12 cellular contexts compared by ENCODE assay signal in the genomic region with DNA sequence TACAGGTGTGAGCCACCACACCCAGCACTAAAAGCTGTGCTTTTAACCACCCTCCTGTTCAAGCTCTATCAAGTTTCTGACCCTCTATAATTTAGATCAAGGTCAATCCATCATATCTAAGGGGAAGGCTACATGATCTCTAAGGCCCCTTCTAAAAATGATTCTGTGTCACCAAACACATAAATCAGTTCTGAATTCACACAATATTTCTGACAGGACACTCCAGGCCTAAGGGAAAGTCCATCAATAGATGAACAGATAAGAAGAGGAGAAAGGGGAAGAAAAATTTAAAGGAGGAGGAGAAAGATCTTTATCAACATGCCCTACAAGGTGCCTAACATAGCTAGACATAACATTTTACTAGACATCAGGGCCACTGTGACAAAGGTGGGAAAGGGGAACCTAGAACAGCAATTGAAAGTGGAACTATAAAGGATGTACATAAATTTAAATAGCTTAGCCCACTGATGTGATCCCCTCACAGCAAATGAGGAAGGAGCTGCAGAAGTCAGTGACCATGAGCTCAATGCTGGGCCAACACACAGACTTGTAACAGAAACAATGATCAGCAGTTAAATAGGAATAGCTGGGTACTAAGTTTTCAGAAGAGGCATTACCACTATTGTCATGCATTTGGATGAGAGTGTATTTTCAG. TPM values are rescaled to one million over a fixed set of nuclear protein-coding genes. Genes with fewer than 3 reads are reported as not detected.
DNase-seq lines count a peak whose midpoint lies in the region; ATAC-seq and TF ChIP-seq lines count a peak whose summit lies in the region.
"Had no signal": no experiment of that assay in that cellular context is flagged by ENCODE, and none has a peak within 500 bp of the region (broad histone marks: within the 10 kb centered on the region; RNA-seq: fewer than 3 reads in every experiment).

No MANE protein-coding gene starts in this region.

- H3K9me3 ChIP-seq in OCI-LY7 (ENCODE audit: low read length) (no peaks in the 10 kb centered on the region), MM.1S (replicated peaks; ENCODE audit: insufficient read depth, low read length) (no peaks in the 10 kb centered on the region)
- H3K9me3 ChIP-seq: A549, sigmoid colon had no signal

- H4K20me1 ChIP-seq in OCI-LY7 (ENCODE audit: insufficient read depth, low read length): no peaks in the 10 kb centered on the region
- H4K20me1 ChIP-seq in MM.1S (ENCODE audit: insufficient read depth, low read length): no peaks in the 10 kb centered on the region

- no peak for TF ChIP-seq CTCF in OCI-LY7 (conservative IDR thresholded peaks at IDR 0.05; ENCODE audit: low read length)
- TF ChIP-seq CTCF in MM.1S (IDR thresholded peaks at IDR 0.05; ENCODE audit: low read length): no peak

- no peak overlapping the region for H3K9ac ChIP-seq in MM.1S (ENCODE audit: low read length)

- POLR2A ChIA-PET in OCI-LY7 (lab: Charles Lee): interaction anchor here (0.6 to 1.3 kb wide), 7 partner anchors 9 to 392 kb away, joined by 3 to 5 read pairs (median 3); no protein-coding TSS in a partner anchor

- peaks cover 2% of the 10 kb centered on the region for H3F3A ChIP-seq in MM.1S (ENCODE audit: insufficient read depth, low read length)

- H3K9me2 ChIP-seq in OCI-LY7 (ENCODE audit: insufficient read depth, low read length) (no peaks in the 10 kb centered on the region), MM.1S (replicated peaks; ENCODE audit: insufficient read depth, low read length) (no peaks in the 10 kb centered on the region)

- CTCF ChIA-PET in OCI-LY7 (lab: Charles Lee; ENCODE audit: unreplicated experiment): interaction anchor here (0.8 kb wide), 1 partner anchor 178 kb away, joined by 3 read pairs; no protein-coding TSS in a partner anchor

- H3K79me2 ChIP-seq in OCI-LY7 (ENCODE audit: insufficient read depth, low read depth, low read length) (peaks cover 5% of the 10 kb centered on the region; the same call in 1 of the 2 replicates), MM.1S (ENCODE audit: low read length) (peaks cover 17% of the 10 kb centered on the region; the same call in 1 of the 2 replicates)

- no peak overlapping the region for H2AFZ ChIP-seq in OCI-LY7 (ENCODE audit: low read length)
- no peak overlapping the region for H2AFZ ChIP-seq in MM.1S (ENCODE audit: low read length)

- H3K4me3 ChIP-seq in OCI-LY7 (ENCODE audit: low read depth, low read length, poor library complexity, severe bottlenecking) (no peak overlapping the region), MM.1S (ENCODE audit: low read length) (no peak overlapping the region)
- H3K4me3 ChIP-seq: A549, sigmoid colon had no signal

- ATAC-seq in GM19324 (IDR thresholded peaks at IDR 0.05; ENCODE audit: low FRiP score, unreplicated experiment) (peak; percentile 31), HG03095 (IDR thresholded peaks at IDR 0.05; ENCODE audit: unreplicated experiment) (peak; percentile 33)
- ATAC-seq: A549 had no signal

- H3K27ac ChIP-seq in OCI-LY7 (ENCODE audit: low read depth, low read length, poor library complexity, severe bottlenecking) (no peak overlapping the region), MM.1S (ENCODE audit: low read length) (no peak overlapping the region)
- H3K27ac ChIP-seq: A549, sigmoid colon had no signal

- H3K27me3 ChIP-seq in MM.1S (replicated peaks; ENCODE audit: insufficient read depth, low read length): no peaks in the 10 kb centered on the region
- H3K27me3 ChIP-seq: sigmoid colon had no signal

- peak; percentile 39 to 53 for DNase-seq in AML-193 (lab: John Stamatoyannopoulos, UW)
- DNase-seq in OCI-LY7 (ENCODE audit: low spot score): peak; percentile 48
- no peak for DNase-seq in MM.1S
- DNase-seq in AG08396 (ENCODE audit: low spot score): no peak
- no peak for DNase-seq in mesenteric fat pad (ENCODE audit: low spot score)
- no peak for DNase-seq in activated CD8-positive, alpha-beta memory T cell treated with anti-CD3 and anti-CD28 coated beads, Interleukin-2, amount 50 U/mL, for 48 hours
- DNase-seq: activated T-cell treated with anti-CD3 and anti-CD28 coated beads, Interleukin-2, amount 50 U/mL, for 1 hour; NCI-H526 treated with DMSO at 0.1 percent for 48 hours; sigmoid colon had no signal

- intact Hi-C loops in OCI-LY7 (cut with micrococcal nuclease; ENCODE audit: unreplicated experiment): loop anchor here (2.0 kb wide), 1 partner anchor 21 kb away; no protein-coding TSS in a partner anchor

- H3K4me1 ChIP-seq in OCI-LY7 (ENCODE audit: insufficient read depth, low read length, poor library complexity, severe bottlenecking): peaks cover 29% of the 10 kb centered on the region
- peaks cover 15% of the 10 kb centered on the region for H3K4me1 ChIP-seq in MM.1S (ENCODE audit: low read length)

- H3K4me2 ChIP-seq in OCI-LY7 (ENCODE audit: low read length): no peak overlapping the region
- no peak overlapping the region for H3K4me2 ChIP-seq in MM.1S (ENCODE audit: low read depth, low read length)
- H3K4me2 ChIP-seq: A549 had no signal

- BruUV-seq in OCI-LY7 (replicated peaks; lab: Mats Ljungman, UMichigan): no TSS peak

- H3K36me3 ChIP-seq in OCI-LY7 (ENCODE audit: insufficient read depth, low read length) (no peaks in the 10 kb centered on the region; the same call in 1 of the 2 replicates), MM.1S (replicated peaks; ENCODE audit: insufficient read depth, low read length) (no peaks in the 10 kb centered on the region)
- H3K36me3 ChIP-seq: sigmoid colon had no signal

RNA-seq across cellular contexts. Expression of gene PRCP, which starts 4.7 kb away (rescaled TPM):
- 6.5 and 11.0 TPM in 2 replicates for total RNA-seq in OCI-LY7 (2014; rRNA removed; shearing (Covaris generic))
- total RNA-seq in OCI-LY7 (2022) (17.4 and 18.3 TPM in 2 replicates), mesenteric fat pad (71.4 TPM)

RNA-seq across cellular contexts. Expression of gene DDIAS, which starts 6.0 kb away (rescaled TPM):
- 14.6 and 16.7 TPM in 2 replicates for total RNA-seq in OCI-LY7 (2014; rRNA removed; shearing (Covaris generic))
- total RNA-seq in OCI-LY7 (2022): 23.1 and 30.9 TPM in 2 replicates
- total RNA-seq in mesenteric fat pad: 1.7 TPM

Comparison
In these comparisons a context has a peak if more than half of its experiments do, and no peak if none do; other contexts are left out.
1. DNase-seq: peak in AML-193 (2 of 2) and OCI-LY7 (single experiment); none in MM.1S (single experiment), AG08396 (single experiment), mesenteric fat pad (single experiment) and activated CD8-positive, alpha-beta memory T cell treated with anti-CD3 and anti-CD28 coated beads, Interleukin-2, amount 50 U/mL, for 48 hours (single experiment).